In genomic region chr7:149873074-149873967, GRCh38 we compare ENCODE assay signal across 8 cellular contexts. TPM values are rescaled to one million over a fixed set of nuclear protein-coding genes. Genes with fewer than 3 reads are reported as not detected.
DNase-seq lines count a peak whose midpoint lies in the region; ATAC-seq, FAIRE-seq and TF ChIP-seq lines count a peak whose summit lies in the region.

No MANE protein-coding gene starts in this region.

- DNase-seq in NCI-H1105 treated with DMSO at 0.1 percent for 48 hours (lab: John Stamatoyannopoulos, UW) (peak; percentile 95), Right ventricle myocardium superior (peak; percentile 98), pancreas (peak; percentile 92 to 98 (median 94))
- DNase-seq in activated naive CD8-positive, alpha-beta T cell treated with anti-CD3 and anti-CD28 coated beads, Interleukin-2, amount 50 U/mL, for 16 hours (ENCODE audit: low read depth, low spot score), result peak; percentile 84

- H3K9me2 ChIP-seq in SU-DHL-6 (replicated peaks; ENCODE audit: insufficient read depth, low read length), result no peaks in the 10 kb centered on the region

- H2AFZ ChIP-seq in SU-DHL-6 (ENCODE audit: low read depth, low read length, severe bottlenecking), result peak overlapping the region; percentile 99

- H3K27ac ChIP-seq in SU-DHL-6 (ENCODE audit: low read depth, low read length) (no peak overlapping the region), pancreas (peak overlapping the region; percentile 40 to 86 (median 80)), thymus (ENCODE audit: low read depth) (peak overlapping the region; percentile 55)

- H4K20me1 ChIP-seq in SU-DHL-6 (ENCODE audit: low read depth, low read length), result no peaks in the 10 kb centered on the region

- H3F3A ChIP-seq in SU-DHL-6 (ENCODE audit: insufficient read depth), result no peaks in the 10 kb centered on the region

- peak overlapping the region; percentile 84 for H3K4me2 ChIP-seq in SU-DHL-6 (ENCODE audit: low read depth, low read length, poor library complexity, severe bottlenecking)

- 0 to 1% methylated on average over 80 to 93 of the region's 93 CpGs for WGBS in pancreas, 2 donors
- WGBS in thymus, result under 1% methylated on average over 93 of the region's 93 CpGs

- H3K27me3 ChIP-seq in SU-DHL-6 (ENCODE audit: low read length) (no peaks in the 10 kb centered on the region), pancreas (no peaks in the 10 kb centered on the region), thymus (ENCODE audit: control insufficient read depth, insufficient read depth) (peaks cover 5% of the 10 kb centered on the region)

- TF ChIP-seq CTCF in SU-DHL-6 (IDR thresholded peaks at IDR 0.05; ENCODE audit: insufficient read depth, low read length, poor library complexity, severe bottlenecking), result no peak
- no peak for TF ChIP-seq CTCF in pancreas (IDR thresholded peaks at IDR 0.05)

- H3K4me3 ChIP-seq in GM08714 (ENCODE audit: low read length), result peak overlapping the region; percentile 75
- peak overlapping the region; percentile 76 for H3K4me3 ChIP-seq in SU-DHL-6 (ENCODE audit: insufficient read depth, low read length, poor library complexity, severe bottlenecking)
- peak overlapping the region; percentile 54 to 88 (median 73) for H3K4me3 ChIP-seq in pancreas
- H3K4me3 ChIP-seq in thymus (ENCODE audit: low read length), result peak overlapping the region; percentile 79

- H3K4me1 ChIP-seq in pancreas (peaks cover 0 to 5% (median 0%) of the 10 kb centered on the region in 3 donors), thymus (ENCODE audit: control insufficient read depth, insufficient read depth, low read length) (peaks cover 34% of the 10 kb centered on the region)

- no peaks in the 10 kb centered on the region for H3K9me3 ChIP-seq in SU-DHL-6 (ENCODE audit: insufficient read depth, low read length)
- no peaks in the 10 kb centered on the region for H3K9me3 ChIP-seq in pancreas
- no peaks in the 10 kb centered on the region for H3K9me3 ChIP-seq in thymus (ENCODE audit: control insufficient read depth)

- ATAC-seq in HG02678 (IDR thresholded peaks at IDR 0.05; ENCODE audit: unreplicated experiment), result peak; percentile 93
- peak; percentile 95 for ATAC-seq in Right ventricle myocardium superior (ENCODE audit: poor library complexity)
- ATAC-seq in pancreas, result peak; percentile 94 to 97 (median 96)

- no peak for FAIRE-seq in pancreas (lab: Jason Lieb, UNC)

- intact Hi-C loops in Right ventricle myocardium superior (cut with DNase I) (loop anchor here (5.0 kb wide), 1 partner anchor 36 kb away; the partner anchor contains the start of gene ZNF862), pancreas (cut with DNase I) (no loop called here)

- H3K9ac ChIP-seq in SU-DHL-6 (ENCODE audit: low read length), result peak overlapping the region; percentile 65

- no peaks in the 10 kb centered on the region for H3K79me2 ChIP-seq in SU-DHL-6 (ENCODE audit: insufficient read depth, low read length)

- H3K36me3 ChIP-seq in SU-DHL-6 (ENCODE audit: low read length) (no peaks in the 10 kb centered on the region), pancreas (no peaks in the 10 kb centered on the region), thymus (ENCODE audit: control insufficient read depth, insufficient read depth) (peaks cover 8% of the 10 kb centered on the region)

RNA-seq across cellular contexts. Expression of gene ATP6V0E2, which starts 0.4 kb away (rescaled TPM):
- total RNA-seq in Right ventricle myocardium superior (121 TPM), pancreas (10 to 100 TPM in 4 of 6 donors, 1 to 10 TPM in 2; 6.8 to 16.9 (median 13.9) TPM)
- polyA plus RNA-seq in pancreas (10 to 100 TPM; 27.3 to 66.3 TPM), thymus (38.9 TPM)

RNA-seq across cellular contexts. Expression of gene ZNF862, which starts 35.1 kb away (rescaled TPM):
- total RNA-seq in Right ventricle myocardium superior, result 12.2 TPM
- total RNA-seq in pancreas, result 10 to 100 TPM in 4 of 6 donors, 1 to 10 TPM in 2; 8.3 to 17.6 (median 13.8) TPM
- 10 to 100 TPM; 16.0 to 20.1 TPM for polyA plus RNA-seq in pancreas
- 15.8 TPM for polyA plus RNA-seq in thymus
